ENCODE assay signal across 1 cellular context in the genomic region with DNA sequence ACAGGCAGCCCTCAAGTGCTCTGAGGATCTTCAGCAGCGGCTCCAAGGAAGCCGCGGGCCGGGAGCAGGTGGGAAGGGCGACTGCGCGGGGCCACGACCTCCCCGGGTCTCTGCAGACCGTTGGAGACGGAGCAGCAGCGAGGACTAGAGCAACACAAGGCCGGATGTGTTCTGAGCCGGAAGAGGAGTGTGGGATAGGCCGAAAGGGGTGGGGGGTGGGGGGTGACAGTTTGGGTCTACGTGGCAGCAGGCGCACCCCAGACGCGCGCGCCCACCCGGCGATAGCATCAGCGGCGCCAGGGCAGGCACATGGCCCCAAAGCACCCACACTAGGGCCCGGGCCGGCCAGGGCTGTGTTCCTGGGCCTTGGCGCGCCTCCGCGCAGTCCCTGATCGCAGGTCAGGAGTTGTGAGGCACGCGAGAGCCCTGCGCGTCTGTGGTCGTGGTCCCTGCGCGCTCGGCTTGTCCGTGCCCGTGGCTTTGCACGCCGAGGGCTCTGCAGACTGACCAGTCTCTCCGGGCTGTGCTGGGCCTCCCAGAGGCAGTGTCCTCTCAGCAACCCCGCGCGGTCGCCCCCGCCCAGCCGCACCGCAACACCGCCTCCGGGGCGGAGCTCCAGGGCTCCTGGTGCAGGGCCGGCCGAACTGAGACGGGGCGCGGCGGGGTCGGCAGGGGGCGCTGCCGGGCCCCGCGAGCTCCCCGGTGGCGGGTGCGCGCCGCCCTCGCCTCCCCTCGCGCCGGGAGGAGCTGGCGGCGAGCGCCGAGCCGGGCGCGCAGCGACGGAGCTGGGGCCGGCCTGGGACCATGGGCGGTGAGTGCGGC.
TF ChIP-seq lines count a peak whose summit lies in the region.

A gene with protein sequence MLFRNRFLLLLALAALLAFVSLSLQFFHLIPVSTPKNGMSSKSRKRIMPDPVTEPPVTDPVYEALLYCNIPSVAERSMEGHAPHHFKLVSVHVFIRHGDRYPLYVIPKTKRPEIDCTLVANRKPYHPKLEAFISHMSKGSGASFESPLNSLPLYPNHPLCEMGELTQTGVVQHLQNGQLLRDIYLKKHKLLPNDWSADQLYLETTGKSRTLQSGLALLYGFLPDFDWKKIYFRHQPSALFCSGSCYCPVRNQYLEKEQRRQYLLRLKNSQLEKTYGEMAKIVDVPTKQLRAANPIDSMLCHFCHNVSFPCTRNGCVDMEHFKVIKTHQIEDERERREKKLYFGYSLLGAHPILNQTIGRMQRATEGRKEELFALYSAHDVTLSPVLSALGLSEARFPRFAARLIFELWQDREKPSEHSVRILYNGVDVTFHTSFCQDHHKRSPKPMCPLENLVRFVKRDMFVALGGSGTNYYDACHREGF (plus strand): TSS at position 725 of the 822 bp plus-strand sequence. CDS start 28,351 bp downstream, outside the sequence.

TF ChIP-seq in HepG2, 621 proteins besides CTCF, POLR2A, EP300 and RAD21 (continued from another document and continues in another):
- TF ChIP-seq, protein P1, sequence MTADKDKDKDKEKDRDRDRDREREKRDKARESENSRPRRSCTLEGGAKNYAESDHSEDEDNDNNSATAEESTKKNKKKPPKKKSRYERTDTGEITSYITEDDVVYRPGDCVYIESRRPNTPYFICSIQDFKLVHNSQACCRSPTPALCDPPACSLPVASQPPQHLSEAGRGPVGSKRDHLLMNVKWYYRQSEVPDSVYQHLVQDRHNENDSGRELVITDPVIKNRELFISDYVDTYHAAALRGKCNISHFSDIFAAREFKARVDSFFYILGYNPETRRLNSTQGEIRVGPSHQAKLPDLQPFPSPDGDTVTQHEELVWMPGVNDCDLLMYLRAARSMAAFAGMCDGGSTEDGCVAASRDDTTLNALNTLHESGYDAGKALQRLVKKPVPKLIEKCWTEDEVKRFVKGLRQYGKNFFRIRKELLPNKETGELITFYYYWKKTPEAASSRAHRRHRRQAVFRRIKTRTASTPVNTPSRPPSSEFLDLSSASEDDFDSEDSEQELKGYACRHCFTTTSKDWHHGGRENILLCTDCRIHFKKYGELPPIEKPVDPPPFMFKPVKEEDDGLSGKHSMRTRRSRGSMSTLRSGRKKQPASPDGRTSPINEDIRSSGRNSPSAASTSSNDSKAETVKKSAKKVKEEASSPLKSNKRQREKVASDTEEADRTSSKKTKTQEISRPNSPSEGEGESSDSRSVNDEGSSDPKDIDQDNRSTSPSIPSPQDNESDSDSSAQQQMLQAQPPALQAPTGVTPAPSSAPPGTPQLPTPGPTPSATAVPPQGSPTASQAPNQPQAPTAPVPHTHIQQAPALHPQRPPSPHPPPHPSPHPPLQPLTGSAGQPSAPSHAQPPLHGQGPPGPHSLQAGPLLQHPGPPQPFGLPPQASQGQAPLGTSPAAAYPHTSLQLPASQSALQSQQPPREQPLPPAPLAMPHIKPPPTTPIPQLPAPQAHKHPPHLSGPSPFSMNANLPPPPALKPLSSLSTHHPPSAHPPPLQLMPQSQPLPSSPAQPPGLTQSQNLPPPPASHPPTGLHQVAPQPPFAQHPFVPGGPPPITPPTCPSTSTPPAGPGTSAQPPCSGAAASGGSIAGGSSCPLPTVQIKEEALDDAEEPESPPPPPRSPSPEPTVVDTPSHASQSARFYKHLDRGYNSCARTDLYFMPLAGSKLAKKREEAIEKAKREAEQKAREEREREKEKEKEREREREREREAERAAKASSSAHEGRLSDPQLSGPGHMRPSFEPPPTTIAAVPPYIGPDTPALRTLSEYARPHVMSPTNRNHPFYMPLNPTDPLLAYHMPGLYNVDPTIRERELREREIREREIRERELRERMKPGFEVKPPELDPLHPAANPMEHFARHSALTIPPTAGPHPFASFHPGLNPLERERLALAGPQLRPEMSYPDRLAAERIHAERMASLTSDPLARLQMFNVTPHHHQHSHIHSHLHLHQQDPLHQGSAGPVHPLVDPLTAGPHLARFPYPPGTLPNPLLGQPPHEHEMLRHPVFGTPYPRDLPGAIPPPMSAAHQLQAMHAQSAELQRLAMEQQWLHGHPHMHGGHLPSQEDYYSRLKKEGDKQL (CRISPR knock-in tag; IDR thresholded peaks at IDR 0.05; ENCODE audit: low read depth): no peak
- TF ChIP-seq MIXL1 (CRISPR knock-in tag; IDR thresholded peaks at IDR 0.05): no peak
- TF ChIP-seq GTF3A (CRISPR knock-in tag; conservative IDR thresholded peaks at IDR 0.05): no peak
- TF ChIP-seq, protein P2, sequence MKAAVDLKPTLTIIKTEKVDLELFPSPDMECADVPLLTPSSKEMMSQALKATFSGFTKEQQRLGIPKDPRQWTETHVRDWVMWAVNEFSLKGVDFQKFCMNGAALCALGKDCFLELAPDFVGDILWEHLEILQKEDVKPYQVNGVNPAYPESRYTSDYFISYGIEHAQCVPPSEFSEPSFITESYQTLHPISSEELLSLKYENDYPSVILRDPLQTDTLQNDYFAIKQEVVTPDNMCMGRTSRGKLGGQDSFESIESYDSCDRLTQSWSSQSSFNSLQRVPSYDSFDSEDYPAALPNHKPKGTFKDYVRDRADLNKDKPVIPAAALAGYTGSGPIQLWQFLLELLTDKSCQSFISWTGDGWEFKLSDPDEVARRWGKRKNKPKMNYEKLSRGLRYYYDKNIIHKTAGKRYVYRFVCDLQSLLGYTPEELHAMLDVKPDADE (CRISPR knock-in tag; IDR thresholded peaks at IDR 0.05): no peak
- TF ChIP-seq ATF1 (CRISPR knock-in tag; IDR thresholded peaks at IDR 0.05): no peak
- TF ChIP-seq, protein P3, sequence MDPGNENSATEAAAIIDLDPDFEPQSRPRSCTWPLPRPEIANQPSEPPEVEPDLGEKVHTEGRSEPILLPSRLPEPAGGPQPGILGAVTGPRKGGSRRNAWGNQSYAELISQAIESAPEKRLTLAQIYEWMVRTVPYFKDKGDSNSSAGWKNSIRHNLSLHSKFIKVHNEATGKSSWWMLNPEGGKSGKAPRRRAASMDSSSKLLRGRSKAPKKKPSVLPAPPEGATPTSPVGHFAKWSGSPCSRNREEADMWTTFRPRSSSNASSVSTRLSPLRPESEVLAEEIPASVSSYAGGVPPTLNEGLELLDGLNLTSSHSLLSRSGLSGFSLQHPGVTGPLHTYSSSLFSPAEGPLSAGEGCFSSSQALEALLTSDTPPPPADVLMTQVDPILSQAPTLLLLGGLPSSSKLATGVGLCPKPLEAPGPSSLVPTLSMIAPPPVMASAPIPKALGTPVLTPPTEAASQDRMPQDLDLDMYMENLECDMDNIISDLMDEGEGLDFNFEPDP (CRISPR knock-in tag; conservative IDR thresholded peaks at IDR 0.05): no peak
- peak; percentile 60 for TF ChIP-seq RARA (CRISPR knock-in tag; IDR thresholded peaks at IDR 0.05)
- TF ChIP-seq GATA4 (IDR thresholded peaks at IDR 0.05; ENCODE audit: borderline replicate concordance, low read depth): no peak
- TF ChIP-seq ZNF792 (CRISPR knock-in tag; IDR thresholded peaks at IDR 0.05): no peak
- no peak for TF ChIP-seq RAD51 (IDR thresholded peaks at IDR 0.05; ENCODE audit: borderline replicate concordance)
- TF ChIP-seq ATF7 (IDR thresholded peaks at IDR 0.05): no peak
- no peak for TF ChIP-seq ATF7 (CRISPR knock-in tag; IDR thresholded peaks at IDR 0.05)
- TF ChIP-seq, protein P4, sequence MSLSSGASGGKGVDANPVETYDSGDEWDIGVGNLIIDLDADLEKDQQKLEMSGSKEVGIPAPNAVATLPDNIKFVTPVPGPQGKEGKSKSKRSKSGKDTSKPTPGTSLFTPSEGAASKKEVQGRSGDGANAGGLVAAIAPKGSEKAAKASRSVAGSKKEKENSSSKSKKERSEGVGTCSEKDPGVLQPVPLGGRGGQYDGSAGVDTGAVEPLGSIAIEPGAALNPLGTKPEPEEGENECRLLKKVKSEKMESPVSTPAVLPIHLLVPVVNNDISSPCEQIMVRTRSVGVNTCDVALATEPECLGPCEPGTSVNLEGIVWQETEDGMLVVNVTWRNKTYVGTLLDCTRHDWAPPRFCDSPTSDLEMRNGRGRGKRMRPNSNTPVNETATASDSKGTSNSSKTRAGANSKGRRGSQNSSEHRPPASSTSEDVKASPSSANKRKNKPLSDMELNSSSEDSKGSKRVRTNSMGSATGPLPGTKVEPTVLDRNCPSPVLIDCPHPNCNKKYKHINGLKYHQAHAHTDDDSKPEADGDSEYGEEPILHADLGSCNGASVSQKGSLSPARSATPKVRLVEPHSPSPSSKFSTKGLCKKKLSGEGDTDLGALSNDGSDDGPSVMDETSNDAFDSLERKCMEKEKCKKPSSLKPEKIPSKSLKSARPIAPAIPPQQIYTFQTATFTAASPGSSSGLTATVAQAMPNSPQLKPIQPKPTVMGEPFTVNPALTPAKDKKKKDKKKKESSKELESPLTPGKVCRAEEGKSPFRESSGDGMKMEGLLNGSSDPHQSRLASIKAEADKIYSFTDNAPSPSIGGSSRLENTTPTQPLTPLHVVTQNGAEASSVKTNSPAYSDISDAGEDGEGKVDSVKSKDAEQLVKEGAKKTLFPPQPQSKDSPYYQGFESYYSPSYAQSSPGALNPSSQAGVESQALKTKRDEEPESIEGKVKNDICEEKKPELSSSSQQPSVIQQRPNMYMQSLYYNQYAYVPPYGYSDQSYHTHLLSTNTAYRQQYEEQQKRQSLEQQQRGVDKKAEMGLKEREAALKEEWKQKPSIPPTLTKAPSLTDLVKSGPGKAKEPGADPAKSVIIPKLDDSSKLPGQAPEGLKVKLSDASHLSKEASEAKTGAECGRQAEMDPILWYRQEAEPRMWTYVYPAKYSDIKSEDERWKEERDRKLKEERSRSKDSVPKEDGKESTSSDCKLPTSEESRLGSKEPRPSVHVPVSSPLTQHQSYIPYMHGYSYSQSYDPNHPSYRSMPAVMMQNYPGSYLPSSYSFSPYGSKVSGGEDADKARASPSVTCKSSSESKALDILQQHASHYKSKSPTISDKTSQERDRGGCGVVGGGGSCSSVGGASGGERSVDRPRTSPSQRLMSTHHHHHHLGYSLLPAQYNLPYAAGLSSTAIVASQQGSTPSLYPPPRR (CRISPR knock-in tag; IDR thresholded peaks at IDR 0.05; ENCODE audit: borderline replicate concordance): no peak; the same call in 1 of the 2 replicates
- 0 out of 2 replicates have a peak, but pooled peaks have one; percentile 50 for TF ChIP-seq ZNF761 (CRISPR knock-in tag; conservative IDR thresholded peaks at IDR 0.05)
- no peak for TF ChIP-seq KDM1A (CRISPR knock-in tag; IDR thresholded peaks at IDR 0.05)
- no peak for TF ChIP-seq CENPX (CRISPR knock-in tag; IDR thresholded peaks at IDR 0.05)
- TF ChIP-seq, protein P5, sequence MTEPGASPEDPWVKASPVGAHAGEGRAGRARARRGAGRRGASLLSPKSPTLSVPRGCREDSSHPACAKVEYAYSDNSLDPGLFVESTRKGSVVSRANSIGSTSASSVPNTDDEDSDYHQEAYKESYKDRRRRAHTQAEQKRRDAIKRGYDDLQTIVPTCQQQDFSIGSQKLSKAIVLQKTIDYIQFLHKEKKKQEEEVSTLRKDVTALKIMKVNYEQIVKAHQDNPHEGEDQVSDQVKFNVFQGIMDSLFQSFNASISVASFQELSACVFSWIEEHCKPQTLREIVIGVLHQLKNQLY (CRISPR knock-in tag; IDR thresholded peaks at IDR 0.05): no peak
- TF ChIP-seq SMARCC2 (IDR thresholded peaks at IDR 0.05): no peak
- TF ChIP-seq ZNF33A (CRISPR knock-in tag; IDR thresholded peaks at IDR 0.05; ENCODE audit: borderline replicate concordance): no peak
- TF ChIP-seq, protein P6, sequence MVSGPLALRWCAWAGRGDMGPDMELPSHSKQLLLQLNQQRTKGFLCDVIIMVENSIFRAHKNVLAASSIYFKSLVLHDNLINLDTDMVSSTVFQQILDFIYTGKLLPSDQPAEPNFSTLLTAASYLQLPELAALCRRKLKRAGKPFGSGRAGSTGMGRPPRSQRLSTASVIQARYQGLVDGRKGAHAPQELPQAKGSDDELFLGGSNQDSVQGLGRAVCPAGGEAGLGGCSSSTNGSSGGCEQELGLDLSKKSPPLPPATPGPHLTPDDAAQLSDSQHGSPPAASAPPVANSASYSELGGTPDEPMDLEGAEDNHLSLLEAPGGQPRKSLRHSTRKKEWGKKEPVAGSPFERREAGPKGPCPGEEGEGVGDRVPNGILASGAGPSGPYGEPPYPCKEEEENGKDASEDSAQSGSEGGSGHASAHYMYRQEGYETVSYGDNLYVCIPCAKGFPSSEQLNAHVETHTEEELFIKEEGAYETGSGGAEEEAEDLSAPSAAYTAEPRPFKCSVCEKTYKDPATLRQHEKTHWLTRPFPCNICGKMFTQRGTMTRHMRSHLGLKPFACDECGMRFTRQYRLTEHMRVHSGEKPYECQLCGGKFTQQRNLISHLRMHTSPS (CRISPR knock-in tag; IDR thresholded peaks at IDR 0.05; ENCODE audit: low read depth): no peak
- TF ChIP-seq, protein P7, sequence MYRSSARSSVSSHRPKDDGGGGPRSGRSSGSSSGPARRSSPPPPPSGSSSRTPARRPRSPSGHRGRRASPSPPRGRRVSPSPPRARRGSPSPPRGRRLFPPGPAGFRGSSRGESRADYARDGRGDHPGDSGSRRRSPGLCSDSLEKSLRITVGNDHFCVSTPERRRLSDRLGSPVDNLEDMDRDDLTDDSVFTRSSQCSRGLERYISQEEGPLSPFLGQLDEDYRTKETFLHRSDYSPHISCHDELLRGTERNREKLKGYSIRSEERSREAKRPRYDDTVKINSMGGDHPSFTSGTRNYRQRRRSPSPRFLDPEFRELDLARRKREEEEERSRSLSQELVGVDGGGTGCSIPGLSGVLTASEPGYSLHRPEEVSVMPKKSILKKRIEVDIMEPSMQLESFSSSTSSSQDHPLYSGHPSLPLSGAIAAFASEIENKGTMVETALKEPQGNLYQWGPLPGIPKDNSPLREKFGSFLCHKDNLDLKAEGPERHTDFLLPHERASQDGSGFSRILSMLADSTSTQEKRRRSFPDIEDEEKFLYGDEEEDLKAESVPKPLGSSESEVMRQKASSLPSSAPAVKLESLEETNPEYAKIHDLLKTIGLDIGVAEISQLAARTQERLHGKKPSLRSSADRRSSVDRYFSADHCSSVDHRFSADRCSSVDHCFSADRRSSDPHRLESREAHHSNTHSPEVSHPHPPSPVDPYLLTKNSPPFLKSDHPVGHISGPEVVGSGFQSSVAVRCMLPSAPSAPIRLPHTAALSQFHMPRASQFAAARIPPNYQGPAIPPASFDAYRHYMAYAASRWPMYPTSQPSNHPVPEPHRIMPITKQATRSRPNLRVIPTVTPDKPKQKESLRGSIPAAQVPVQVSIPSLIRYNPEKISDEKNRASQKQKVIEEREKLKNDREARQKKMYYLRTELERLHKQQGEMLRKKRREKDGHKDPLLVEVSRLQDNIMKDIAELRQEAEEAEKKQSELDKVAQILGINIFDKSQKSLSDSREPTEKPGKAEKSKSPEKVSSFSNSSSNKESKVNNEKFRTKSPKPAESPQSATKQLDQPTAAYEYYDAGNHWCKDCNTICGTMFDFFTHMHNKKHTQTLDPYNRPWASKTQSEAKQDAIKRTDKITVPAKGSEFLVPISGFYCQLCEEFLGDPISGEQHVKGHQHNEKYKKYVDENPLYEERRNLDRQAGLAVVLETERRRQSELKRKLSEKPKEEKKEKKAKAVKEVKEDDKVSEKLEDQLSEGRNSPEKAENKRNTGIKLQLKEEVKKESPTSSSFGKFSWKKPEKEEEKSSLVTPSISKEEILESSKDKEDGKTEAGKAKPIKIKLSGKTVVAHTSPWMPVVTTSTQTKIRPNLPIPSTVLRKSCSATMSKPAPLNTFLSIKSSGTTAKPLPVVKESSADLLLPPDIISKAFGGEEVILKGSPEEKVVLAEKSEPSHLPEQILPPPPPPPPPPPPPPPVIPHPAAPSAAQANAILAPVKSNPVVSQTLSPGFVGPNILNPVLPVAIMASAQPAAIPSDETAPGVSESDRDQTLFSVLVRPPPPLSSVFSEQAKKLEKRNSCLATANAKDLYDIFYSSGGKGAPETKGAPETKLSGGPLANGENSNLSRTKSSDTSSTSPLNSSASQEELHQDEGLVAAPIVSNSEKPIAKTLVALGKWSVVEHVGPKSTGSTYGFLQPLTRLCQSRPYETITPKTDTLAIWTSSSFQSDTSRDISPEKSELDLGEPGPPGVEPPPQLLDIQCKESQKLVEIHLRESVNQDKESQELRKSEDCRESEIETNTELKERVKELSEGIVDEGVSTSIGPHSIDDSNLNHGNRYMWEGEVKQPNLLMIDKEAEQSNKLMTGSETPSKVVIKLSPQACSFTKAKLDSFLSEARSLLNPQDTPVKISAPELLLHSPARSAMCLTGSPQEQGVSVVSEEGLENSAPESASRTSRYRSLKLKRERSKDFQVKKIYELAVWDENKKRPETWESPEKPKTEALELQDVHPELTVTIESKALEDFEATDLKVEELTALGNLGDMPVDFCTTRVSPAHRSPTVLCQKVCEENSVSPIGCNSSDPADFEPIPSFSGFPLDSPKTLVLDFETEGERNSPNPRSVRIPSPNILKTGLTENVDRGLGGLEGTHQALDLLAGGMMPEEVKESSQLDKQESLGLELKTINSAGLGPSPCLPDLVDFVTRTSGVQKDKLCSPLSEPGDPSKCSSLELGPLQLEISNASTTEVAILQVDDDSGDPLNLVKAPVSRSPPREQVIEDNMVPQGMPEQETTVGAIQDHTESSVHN (CRISPR knock-in tag; IDR thresholded peaks at IDR 0.05): no peak
